Comparison of ENCODE assay signal across 23 cellular contexts in genomic region chr20:62609170-62609786, GRCh38. TPM values are rescaled to one million over a fixed set of nuclear protein-coding genes. Genes with fewer than 3 reads are reported as not detected.
"Had no signal": no experiment of that assay in that cellular context is flagged by ENCODE, and none has a peak within 500 bp of the region (broad histone marks: within the 10 kb centered on the region; RNA-seq: fewer than 3 reads in every experiment).

No MANE protein-coding gene starts in this region.

- H3K36me3 ChIP-seq: brain microvascular endothelial cell, gastrocnemius medialis, ovary, tibial nerve, vagina had no signal

- H3K36me3 Mint-ChIP-seq: activated naive CD4-positive, alpha-beta T cell treated with anti-CD3 and anti-CD28 coated beads, Interleukin-2, amount 10 ng/mL, durations not matched to agents 7 days and 5 days had no signal

- H3K4me3 ChIP-seq: coronary artery, gastrocnemius medialis, ovary, psoas muscle, tibial nerve, vagina had no signal

- H3K9me3 ChIP-seq: gastrocnemius medialis, ovary, psoas muscle, vagina had no signal

- H3K4me3 Mint-ChIP-seq: activated CD4-positive, alpha-beta T cell treated with anti-CD3 and anti-CD28 coated beads, Interleukin-2, amount 10 ng/mL, durations not matched to agents 7 days and 5 days; activated naive CD4-positive, alpha-beta T cell treated with anti-CD3 and anti-CD28 coated beads, Interleukin-2, amount 10 ng/mL, durations not matched to agents 7 days and 5 days; activated naive CD8-positive, alpha-beta T cell treated with anti-CD3 and anti-CD28 coated beads, Interleukin-2, amount 50 U/mL, for 24 hours; activated T-cell treated with anti-CD3 and anti-CD28 coated beads, Interleukin-2, amount 50 U/mL, for 4 hours; central memory CD8-positive, alpha-beta T cell had no signal

- H3K27ac ChIP-seq: brain microvascular endothelial cell, coronary artery, gastrocnemius medialis, ovary, psoas muscle, tibial nerve, vagina had no signal

- H3K4me1 Mint-ChIP-seq: activated CD4-positive, alpha-beta T cell treated with anti-CD3 and anti-CD28 coated beads, Interleukin-2, amount 10 ng/mL, durations not matched to agents 7 days and 5 days; central memory CD8-positive, alpha-beta T cell had no signal

- DNase-seq: activated CD4-positive, alpha-beta T cell treated with anti-CD3 and anti-CD28 coated beads, Interleukin-2, amount 10 ng/mL, durations not matched to agents 7 days and 5 days; activated CD8-positive, alpha-beta memory T cell treated with anti-CD3 and anti-CD28 coated beads, Interleukin-2, amount 50 U/mL, for 4 hours; activated effector memory CD4-positive, alpha-beta T cell treated with Interleukin-2 at 50 U/mL for 16 hours; activated naive CD4-positive, alpha-beta T cell treated with anti-CD3 and anti-CD28 coated beads, Interleukin-2, amount 10 ng/mL, durations not matched to agents 7 days and 5 days; activated naive CD8-positive, alpha-beta T cell treated with anti-CD3 and anti-CD28 coated beads, Interleukin-2, amount 50 U/mL, for 24 hours; activated T-cell treated with anti-CD3 and anti-CD28 coated beads, Interleukin-2, amount 50 U/mL, for 4 hours; anterior cingulate cortex; brain microvascular endothelial cell; gastrocnemius medialis; ovary; psoas muscle; stimulated activated CD4-positive, alpha-beta T cell treated with anti-CD3 and anti-CD28 coated beads, Interleukin-2, amount 100 ng/mL, for 24 hours; stimulated activated naive CD8-positive, alpha-beta T cell treated with anti-CD3 and anti-CD28 coated beads, Interleukin-15, Interleukin-2, amounts not matched to agents 100 U/mL and 50 U/mL, for 24 hours; substantia nigra had no signal

- H3K27me3 ChIP-seq: ovary, tibial nerve, vagina had no signal

- ATAC-seq: activated naive CD8-positive, alpha-beta T cell treated with anti-CD3 and anti-CD28 coated beads, Interleukin-2, amount 50 U/mL, for 24 hours; activated T-cell treated with anti-CD3 and anti-CD28 coated beads, Interleukin-2, amount 50 U/mL, for 4 hours; gastrocnemius medialis; left ventricle myocardium superior; psoas muscle; right cardiac atrium; stimulated activated naive CD8-positive, alpha-beta T cell treated with anti-CD3 and anti-CD28 coated beads, Interleukin-15, Interleukin-2, amounts not matched to agents 100 U/mL and 50 U/mL, for 24 hours had no signal

- H3K9me3 Mint-ChIP-seq: activated naive CD8-positive, alpha-beta T cell treated with anti-CD3 and anti-CD28 coated beads, Interleukin-2, amount 50 U/mL, for 24 hours had no signal

- H3K27ac Mint-ChIP-seq: activated CD4-positive, alpha-beta T cell treated with anti-CD3 and anti-CD28 coated beads, Interleukin-2, amount 10 ng/mL, durations not matched to agents 7 days and 5 days; activated naive CD4-positive, alpha-beta T cell treated with anti-CD3 and anti-CD28 coated beads, Interleukin-2, amount 10 ng/mL, durations not matched to agents 7 days and 5 days; activated naive CD8-positive, alpha-beta T cell treated with anti-CD3 and anti-CD28 coated beads, Interleukin-2, amount 50 U/mL, for 24 hours had no signal

- FAIRE-seq: endometrium, keratinocyte had no signal

RNA-seq across cellular contexts. Expression of gene SLCO4A1, which starts 33.0 kb away (rescaled TPM):
- total RNA-seq: skeletal muscle tissue had no signal
